1 cellular context compared by ENCODE assay signal in genomic region chr12:47781479-47782371, GRCh38.
TF ChIP-seq lines count a peak whose summit lies in the region.

No MANE protein-coding gene starts in this region.

TF ChIP-seq in K562, 482 proteins besides CTCF, POLR2A, EP300 and RAD21 (continued from another document):
- TF ChIP-seq HCFC1 (IDR thresholded peaks at IDR 0.05; ENCODE audit: low read depth, low read length) (no peak), ZNF592 (IDR thresholded peaks at IDR 0.05) (no peak), RBFOX2 (IDR thresholded peaks at IDR 0.05; ENCODE audit: low read depth, low read length) (peak; percentile 59), PHB (CRISPR knock-in tag; IDR thresholded peaks at IDR 0.05) (0 out of 2 replicates have a peak, but pooled peaks have one; percentile 17), DDX20 (tag; IDR thresholded peaks at IDR 0.05; ENCODE audit: low read depth) (no peak), HES1 (IDR thresholded peaks at IDR 0.05; ENCODE audit: low read depth) (no peak)
